ENCODE assay signal across 13 cellular contexts in the genomic region with DNA sequence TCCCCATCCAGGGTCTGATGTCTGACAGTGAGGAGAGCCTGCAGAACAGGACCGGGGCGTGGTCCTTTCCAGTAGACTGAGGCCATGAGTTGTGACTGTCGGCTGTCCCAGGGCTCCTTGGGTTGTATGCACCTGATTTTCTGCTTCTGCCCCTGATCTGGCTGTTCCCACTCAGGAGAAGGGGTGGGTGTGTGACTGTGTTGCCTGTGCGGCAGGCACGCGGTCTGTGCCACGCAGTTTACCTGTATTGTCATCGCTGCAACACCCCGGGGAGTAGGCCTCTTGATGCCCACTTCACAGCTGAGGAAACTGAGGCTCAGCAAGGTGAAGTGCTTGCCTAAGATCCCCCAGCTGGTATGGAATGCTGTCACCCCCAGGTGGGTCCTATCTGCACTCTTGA. TPM values are rescaled to one million over a fixed set of nuclear protein-coding genes. Genes with fewer than 3 reads are reported as not detected.
DNase-seq lines count a peak whose midpoint lies in the region; TF ChIP-seq lines count a peak whose summit lies in the region.
"Had no signal": no experiment of that assay in that cellular context is flagged by ENCODE, and none has a peak within 500 bp of the region (broad histone marks: within the 10 kb centered on the region; RNA-seq: fewer than 3 reads in every experiment).

No MANE protein-coding gene starts in this region.

- no peaks in the 10 kb centered on the region for H3K9me3 Mint-ChIP-seq in type B pancreatic cell
- H3K9me3 Mint-ChIP-seq: T-helper 2 cell treated with Interferon-gamma antibody and Interleukin-4, amounts not matched to agents 5 μg/mL and 100 μg/mL, for 36 hours had no signal

- H3K9me3 ChIP-seq in ovary: no peaks in the 10 kb centered on the region

- no peaks in the 10 kb centered on the region for H3K36me3 ChIP-seq in ovary

- intact Hi-C loops in ovary (cut with DNase I): no loop called here

- no peaks in the 10 kb centered on the region for H3K27me3 ChIP-seq in ovary

- 83 to 88% (median 84%) methylated on average over 9 of the region's 9 CpGs for WGBS in ovary, 3 donors

- no peak for TF ChIP-seq POLR2A in ovary (IDR thresholded peaks at IDR 0.05)

- TF ChIP-seq CTCF in astrocyte of the cerebellum (IDR thresholded peaks at IDR 0.05; ENCODE audit: low read depth, low read length, missing control alignments) (no peak), fibroblast of villous mesenchyme (IDR thresholded peaks at IDR 0.05; ENCODE audit: insufficient read depth, low read depth, low read length) (no peak), ovary (IDR thresholded peaks at IDR 0.05) (no peak), type B pancreatic cell (conservative IDR thresholded peaks at IDR 0.05) (no peak)

- peaks cover 28% of the 10 kb centered on the region for H3K4me1 Mint-ChIP-seq in type B pancreatic cell (ENCODE audit: unreplicated experiment)

- peaks cover 9% of the 10 kb centered on the region for H3K4me1 ChIP-seq in ovary (ENCODE audit: insufficient read depth)

- no peak for TF ChIP-seq EP300 in ovary (IDR thresholded peaks at IDR 0.05)

- peak overlapping the region; percentile 52 for H3K4me3 ChIP-seq in astrocyte of the cerebellum (ENCODE audit: low read depth, low read length)
- H3K4me3 ChIP-seq in fibroblast of villous mesenchyme (ENCODE audit: low read depth, low read length): peak overlapping the region; percentile 96
- peak overlapping the region; percentile 65 for H3K4me3 ChIP-seq in ovary

- H3K27ac Mint-ChIP-seq in type B pancreatic cell: no peak overlapping the region
- H3K27ac Mint-ChIP-seq: T-helper 2 cell treated with Interferon-gamma antibody and Interleukin-4, amounts not matched to agents 5 μg/mL and 100 μg/mL, for 36 hours had no signal

- H3K27ac ChIP-seq in ovary: no peak overlapping the region

- peaks cover 17% of the 10 kb centered on the region for H3K27me3 Mint-ChIP-seq in type B pancreatic cell

- DNase-seq in astrocyte of the cerebellum (ENCODE audit: low read depth) (no peak), fibroblast of villous mesenchyme (ENCODE audit: low read depth) (peak; percentile 24), ovary (no peak), type B pancreatic cell (ENCODE audit: extremely low spot score, unreplicated experiment) (no peak), GF-D8 (lab: John Stamatoyannopoulos, UW) (no peak), NCI-H2227 treated with DMSO at 0.1 percent for 48 hours (lab: John Stamatoyannopoulos, UW) (no peak), epidermal melanocyte (ENCODE audit: insufficient read length, low spot score) (no peak)
- DNase-seq: activated CD4-positive, alpha-beta T cell treated with anti-CD3 and anti-CD28 coated beads, Interleukin-2, amount 50 U/mL, for 4 hours; NCI-H524 treated with DMSO at 0.1 percent for 48 hours; RPMI8226; stimulated activated CD4-positive, alpha-beta T cell treated with anti-CD3 and anti-CD28 coated beads, Interleukin-4, amount 100 ng/mL, for 24 hours; stimulated activated naive CD4-positive, alpha-beta T cell treated with Interleukin-2 at 50 U/mL for 16 hours had no signal

- peak overlapping the region; percentile 92 for H3K4me3 Mint-ChIP-seq in type B pancreatic cell

- no peaks in the 10 kb centered on the region for H3K36me3 Mint-ChIP-seq in type B pancreatic cell

- in situ Hi-C loops in astrocyte of the cerebellum (cut with HindIII; ENCODE audit: low sequenced_read_pairs): no loop called here

RNA-seq across cellular contexts. Expression of gene CRISPLD2, which starts 1.4 kb away (rescaled TPM):
- total RNA-seq in fibroblast of villous mesenchyme (44.0 and 87.3 TPM in 2 replicates), ovary (100 to 1,000 TPM in 6 of 7 donors, 10 to 100 TPM in 1; 90.6 to 333 (median 142) TPM), type B pancreatic cell (ENCODE audit: low replicate concordance) (17.8 and 57.2 TPM in 2 replicates)
- 10 to 100 TPM; 53.2 to 63.6 TPM for polyA plus RNA-seq in ovary
